ENCODE assay signal across 9 cellular contexts in genomic region chr17:4900231-4901107, GRCh38. TPM values are rescaled to one million over a fixed set of nuclear protein-coding genes. Genes with fewer than 3 reads are reported as not detected.
DNase-seq lines count a peak whose midpoint lies in the region; ATAC-seq, FAIRE-seq and TF ChIP-seq lines count a peak whose summit lies in the region.
"Had no signal": no experiment of that assay in that cellular context is flagged by ENCODE, and none has a peak within 500 bp of the region (broad histone marks: within the 10 kb centered on the region; RNA-seq: fewer than 3 reads in every experiment).

No MANE protein-coding gene starts in this region.

- H3K27ac ChIP-seq in heart left ventricle = peak overlapping the region in 4 of 12 donors; percentile 3 to 78 (median 39)

- peak; percentile 20 to 35 for ATAC-seq in activated T-cell treated with anti-CD3 and anti-CD28 coated beads, Interleukin-2, amount 50 U/mL, for 72 hours (replicated peaks in 1 of 2)
- peak in 1 of 4 donors; percentile 29 for ATAC-seq in heart left ventricle

- TF ChIP-seq CTCF in heart left ventricle (IDR thresholded peaks at IDR 0.05) = no peak
- no peak for TF ChIP-seq CTCF in foreskin fibroblast (IDR thresholded peaks at IDR 0.05; ENCODE audit: low read depth, low read length)

- DNase-seq in GM12891 (ENCODE audit: insufficient read length, low spot score) (no peak), heart left ventricle (no peak), foreskin fibroblast (no peak), ACHN (no peak), HEK293T (ENCODE audit: extremely low spot score) (no peak), NCI-H526 treated with DMSO at 0.1 percent for 48 hours (lab: John Stamatoyannopoulos, UW) (no peak)
- peak; percentile 56 to 65 for DNase-seq in activated T-cell treated with anti-CD3 and anti-CD28 coated beads, Interleukin-2, amount 50 U/mL, for 72 hours
- DNase-seq in stimulated activated CD4-positive, alpha-beta T cell treated with anti-CD3 and anti-CD28 coated beads, Interleukin-12 subunit alpha, Interleukin-12 subunit beta, amount 100 ng/mL, for 4 hours = peak; percentile 26

- WGBS in heart left ventricle, 4 donors = 22 to 52% (median 30%) methylated on average over 39 to 65 of the region's 65 CpGs

- H3K9me3 Mint-ChIP-seq in activated T-cell treated with anti-CD3 and anti-CD28 coated beads, Interleukin-2, amount 50 U/mL, for 72 hours = no peaks in the 10 kb centered on the region

- H3K4me1 ChIP-seq in heart left ventricle = peaks cover 0 to 42% (median 21%) of the 10 kb centered on the region in 12 donors

- peaks cover 0 to 32% (median 11%) of the 10 kb centered on the region in 9 donors for H3K27me3 ChIP-seq in heart left ventricle

- H3K4me3 ChIP-seq in heart left ventricle (peak overlapping the region in 11 of 12 donors; percentile 18 to 66 (median 54)), foreskin fibroblast (ENCODE audit: low read depth in 1 of 2, low read length in 2 of 2) (peak overlapping the region in 1 of 2 donors; percentile 42)

- H3K27me3 Mint-ChIP-seq in activated T-cell treated with anti-CD3 and anti-CD28 coated beads, Interleukin-2, amount 50 U/mL, for 72 hours (ENCODE audit: low read depth) = no peaks in the 10 kb centered on the region

- no peaks in the 10 kb centered on the region for H3K9me3 ChIP-seq in heart left ventricle

- H3K36me3 Mint-ChIP-seq in activated T-cell treated with anti-CD3 and anti-CD28 coated beads, Interleukin-2, amount 50 U/mL, for 72 hours (ENCODE audit: insufficient read depth in 2 of 2) = peaks cover 0 to 7% of the 10 kb centered on the region in 2 donors

- CTCF ChIA-PET in HEK293T (lab: Yijun Ruan, JAX) = no interaction called here

- in situ Hi-C loops in ACHN (cut with HindIII; ENCODE audit: low pct_ligation_motif_present, low pct_unique_long_range_greater_than_20kb, low sequenced_read_pairs) = no loop called here

- FAIRE-seq in GM12891 (lab: Jason Lieb, UNC) = peak; percentile 78
- FAIRE-seq: TTC549 had no signal

- no peak for TF ChIP-seq POLR2A in GM12891 (IDR thresholded peaks at IDR 0.05; ENCODE audit: low read depth, low read length)
- no peak for TF ChIP-seq POLR2A in heart left ventricle (IDR thresholded peaks at IDR 0.05)

- no peak overlapping the region for H3K27ac Mint-ChIP-seq in activated T-cell treated with anti-CD3 and anti-CD28 coated beads, Interleukin-2, amount 50 U/mL, for 72 hours

- POLR2A ChIA-PET in HEK293T (lab: Yijun Ruan, JAX) = interaction anchor here (1.2 kb wide), 2 partner anchors 9 to 67 kb away, joined by 3 to 4 read pairs; partner anchors contain the start of gene SPAG7

- H3K36me3 ChIP-seq in heart left ventricle = peaks cover 0 to 21% (median 18%) of the 10 kb centered on the region in 9 donors

- peaks cover 30% of the 10 kb centered on the region for H3K4me1 Mint-ChIP-seq in activated T-cell treated with anti-CD3 and anti-CD28 coated beads, Interleukin-2, amount 50 U/mL, for 72 hours (ENCODE audit: low read depth)

- peak overlapping the region; percentile 86 to 89 for H3K4me3 Mint-ChIP-seq in activated T-cell treated with anti-CD3 and anti-CD28 coated beads, Interleukin-2, amount 50 U/mL, for 72 hours

- intact Hi-C loops in heart left ventricle (cut with DNase I) = loop anchor here in 2 of 10 donors (10.0 kb wide), 1 partner anchor 164 kb away; no protein-coding TSS in a partner anchor

TF ChIP-seq in GM12891, 5 proteins besides CTCF, POLR2A, EP300 and RAD21:
- TF ChIP-seq POU2F2 (IDR thresholded peaks at IDR 0.05; ENCODE audit: low read depth, low read length) (no peak), SPI1 (IDR thresholded peaks at IDR 0.05; ENCODE audit: low read depth, low read length) (no peak), TAF1 (IDR thresholded peaks at IDR 0.05; ENCODE audit: low read depth, low read length) (no peak), PAX5 (IDR thresholded peaks at IDR 0.05; ENCODE audit: insufficient read depth, low read length, severe bottlenecking) (no peak), POLR2AphosphoS5 (IDR thresholded peaks at IDR 0.05; ENCODE audit: low read depth, low read length) (no peak)
TF ChIP-seq in GM12891: peak in this region for 0.

TF ChIP-seq in HEK293T, 16 proteins besides CTCF, POLR2A, EP300 and RAD21:
- no peak for TF ChIP-seq BHLHE40 (IDR thresholded peaks at IDR 0.05; ENCODE audit: borderline replicate concordance)
- no peak for TF ChIP-seq FOXK2 (IDR thresholded peaks at IDR 0.05)
- TF ChIP-seq ARNT (IDR thresholded peaks at IDR 0.05) = no peak
- no peak for TF ChIP-seq L3MBTL2 (conservative IDR thresholded peaks at IDR 0.05)
- no peak for TF ChIP-seq SUZ12 (IDR thresholded peaks at IDR 0.05)
- no peak for TF ChIP-seq PKNOX1 (IDR thresholded peaks at IDR 0.05)
- TF ChIP-seq LEF1 (IDR thresholded peaks at IDR 0.05; ENCODE audit: borderline replicate concordance) = no peak
- TF ChIP-seq HDGF (IDR thresholded peaks at IDR 0.05; ENCODE audit: borderline replicate concordance) = no peak
- TF ChIP-seq ZNF384 (IDR thresholded peaks at IDR 0.05) = no peak
- no peak for TF ChIP-seq ELF4 (IDR thresholded peaks at IDR 0.05)
- no peak for TF ChIP-seq CTBP1 (IDR thresholded peaks at IDR 0.05; ENCODE audit: borderline replicate concordance)
- no peak for TF ChIP-seq SP1 (IDR thresholded peaks at IDR 0.05)
- no peak for TF ChIP-seq FOXA1 (IDR thresholded peaks at IDR 0.05)
- TF ChIP-seq FOXM1 (IDR thresholded peaks at IDR 0.05; ENCODE audit: borderline replicate concordance) = no peak
- no peak for TF ChIP-seq TARDBP (IDR thresholded peaks at IDR 0.05)
- TF ChIP-seq NFRKB (IDR thresholded peaks at IDR 0.05) = no peak

RNA-seq across cellular contexts. Expression of gene C17orf107, which starts 1.1 kb away (rescaled TPM):
- 0.12 TPM for polyA plus RNA-seq in GM12891 (2012; ENCODE audit: low read depth, missing spikeins)
- 1 to 10 TPM; 3.4 to 4.7 TPM for total RNA-seq in activated T-cell treated with anti-CD3 and anti-CD28 coated beads, Interleukin-2, amount 50 U/mL, for 72 hours
- 1 to 10 TPM in 1 of 9 donors, under 1 TPM in 8; 0.07 to 1.3 (median 0.43) TPM for total RNA-seq in heart left ventricle
- polyA plus RNA-seq in heart left ventricle = under 1 TPM; 0.46 to 0.69 TPM

RNA-seq across cellular contexts. Expression of gene CHRNE, which starts 2.4 kb away (rescaled TPM):
- polyA plus RNA-seq in GM12891 (2012; ENCODE audit: low read depth, missing spikeins) = 0.27 TPM
- total RNA-seq in activated T-cell treated with anti-CD3 and anti-CD28 coated beads, Interleukin-2, amount 50 U/mL, for 72 hours = under 1 TPM; 0.60 to 0.89 TPM
- 1 to 10 TPM in 2 of 9 donors, under 1 TPM in 7; 0.23 to 1.4 (median 0.48) TPM for total RNA-seq in heart left ventricle
- polyA plus RNA-seq in heart left ventricle = under 1 TPM; 0.27 to 0.71 TPM

RNA-seq across cellular contexts. Expression of gene GP1BA, which starts 31.6 kb away (rescaled TPM):
- polyA plus RNA-seq in GM12891 (2012; ENCODE audit: low read depth, missing spikeins) = 1.4 TPM
- under 1 TPM in 1 of 2 donors, not detected in 1; 0.26 TPM for total RNA-seq in activated T-cell treated with anti-CD3 and anti-CD28 coated beads, Interleukin-2, amount 50 U/mL, for 72 hours
- total RNA-seq in heart left ventricle = under 1 TPM in 3 of 9 donors, not detected in 6; 0.20 to 0.35 (median 0.25) TPM
- polyA plus RNA-seq in heart left ventricle = under 1 TPM; 0.06 to 0.19 TPM

RNA-seq across cellular contexts. Expression of gene SLC25A11, which starts 39.4 kb away (rescaled TPM):
- polyA plus RNA-seq in GM12891 (2012; ENCODE audit: low read depth, missing spikeins) = 52.1 TPM
- total RNA-seq in activated T-cell treated with anti-CD3 and anti-CD28 coated beads, Interleukin-2, amount 50 U/mL, for 72 hours = 10 to 100 TPM; 40.4 to 43.8 TPM
- 100 to 1,000 TPM; 146 to 282 (median 204) TPM for total RNA-seq in heart left ventricle
- polyA plus RNA-seq in heart left ventricle = 100 to 1,000 TPM; 136 to 168 TPM

RNA-seq across cellular contexts. Expression of gene RNF167, which starts 39.6 kb away (rescaled TPM):
- polyA plus RNA-seq in GM12891 (2012; ENCODE audit: low read depth, missing spikeins) = 110 TPM
- total RNA-seq in activated T-cell treated with anti-CD3 and anti-CD28 coated beads, Interleukin-2, amount 50 U/mL, for 72 hours = 100 to 1,000 TPM; 176 to 201 TPM
- 100 to 1,000 TPM in 1 of 9 donors, 10 to 100 TPM in 8; 50.7 to 111 (median 79.6) TPM for total RNA-seq in heart left ventricle
- 100 to 1,000 TPM; 134 to 152 TPM for polyA plus RNA-seq in heart left ventricle

Comparison
In these comparisons a context has a peak if more than half of its experiments do, and no peak if none do; other contexts are left out.
1. DNase-seq: peak in activated T-cell treated with anti-CD3 and anti-CD28 coated beads, Interleukin-2, amount 50 U/mL, for 72 hours (2 of 2) and stimulated activated CD4-positive, alpha-beta T cell treated with anti-CD3 and anti-CD28 coated beads, Interleukin-12 subunit alpha, Interleukin-12 subunit beta, amount 100 ng/mL, for 4 hours (single experiment); none in GM12891 (single experiment), heart left ventricle (0 of 5), foreskin fibroblast (0 of 2), ACHN (single experiment), HEK293T (single experiment) and NCI-H526 treated with DMSO at 0.1 percent for 48 hours (single experiment).